ENCODE assay signal across 14 cellular contexts in genomic region chr10:23331567-23332290, GRCh38. TPM values are rescaled to one million over a fixed set of nuclear protein-coding genes. Genes with fewer than 3 reads are reported as not detected.
DNase-seq lines count a peak whose midpoint lies in the region; TF ChIP-seq lines count a peak whose summit lies in the region.
"Had no signal": no experiment of that assay in that cellular context is flagged by ENCODE, and none has a peak within 500 bp of the region (broad histone marks: within the 10 kb centered on the region; RNA-seq: fewer than 3 reads in every experiment).

No MANE protein-coding gene starts in this region.

- no peak overlapping the region for H4K8ac ChIP-seq in trophoblast cell (ENCODE audit: low read depth, low read length)

- no peak for TF ChIP-seq POLR2A in uterus (IDR thresholded peaks at IDR 0.05)

- DNase-seq in activated CD4-positive, alpha-beta T cell treated with anti-CD3 and anti-CD28 coated beads, Interleukin-2, amount 10 ng/mL, durations not matched to agents 24 days and 14 days = peak; percentile 43
- no peak for DNase-seq in activated CD4-positive, alpha-beta T cell treated with anti-CD3 and anti-CD28 coated beads, Interleukin-2, amount 50 U/mL, for 1 hour
- DNase-seq in NOMO-1 treated with dmso at 0.1 percent for 144 hours (lab: John Stamatoyannopoulos, UW; ENCODE audit: unreplicated experiment) (peak; percentile 13), cardiac fibroblast (ENCODE audit: low read depth in 2 of 2) (peak; percentile 89 to 94), trophoblast cell (peak; percentile 22 to 94), posterior cingulate gyrus (no peak), uterus (no peak), cortex of kidney (lab: John Stamatoyannopoulos, UW) (no peak)
- DNase-seq: ACHN; GOT3; NCI-H1436; stimulated activated CD4-positive, alpha-beta T cell treated with anti-CD3 and anti-CD28 coated beads, Interleukin-4, amount 100 ng/mL, for 1 hour; testis had no signal

- H3K27me3 Mint-ChIP-seq in activated CD4-positive, alpha-beta T cell treated with anti-CD3 and anti-CD28 coated beads, Interleukin-2, amount 10 ng/mL, durations not matched to agents 24 days and 14 days = no peaks in the 10 kb centered on the region

- no peaks in the 10 kb centered on the region for H3K79me1 ChIP-seq in trophoblast cell (ENCODE audit: low read length)

- no peak overlapping the region for H3K18ac ChIP-seq in trophoblast cell (ENCODE audit: low read length)

- no peak overlapping the region for H3K9ac ChIP-seq in trophoblast cell (ENCODE audit: low read length)

- H4K91ac ChIP-seq in trophoblast cell (ENCODE audit: low read depth, low read length) = no peak overlapping the region

- H2BK120ac ChIP-seq in trophoblast cell (ENCODE audit: insufficient read depth, low read length, poor library complexity) = no peak overlapping the region

- WGBS in trophoblast cell (ENCODE audit: extremely low coverage, insufficient coverage, insufficient read length) = no CpG with 5 or more reads among the region's 8 CpGs

- no peaks in the 10 kb centered on the region for H3K36me3 ChIP-seq in trophoblast cell (ENCODE audit: control insufficient read depth in 1 of 2, insufficient read depth in 2 of 2, low read length in 2 of 2)
- H3K36me3 ChIP-seq in uterus = no peaks in the 10 kb centered on the region

- no peak overlapping the region for H3K23ac ChIP-seq in trophoblast cell (ENCODE audit: low read length)

- no peak overlapping the region for H2AK5ac ChIP-seq in trophoblast cell (ENCODE audit: low read length)

- H2BK5ac ChIP-seq in trophoblast cell (ENCODE audit: low read depth, low read length, poor library complexity) = no peak overlapping the region

- H3K27ac Mint-ChIP-seq in activated CD4-positive, alpha-beta T cell treated with anti-CD3 and anti-CD28 coated beads, Interleukin-2, amount 10 ng/mL, durations not matched to agents 24 days and 14 days = peak overlapping the region; percentile 10

- no peaks in the 10 kb centered on the region for H3K9me3 Mint-ChIP-seq in activated CD4-positive, alpha-beta T cell treated with anti-CD3 and anti-CD28 coated beads, Interleukin-2, amount 10 ng/mL, durations not matched to agents 24 days and 14 days

- no peak overlapping the region for H2AFZ ChIP-seq in trophoblast cell (ENCODE audit: insufficient read depth, low read length, poor library complexity)

- H3K14ac ChIP-seq in trophoblast cell (ENCODE audit: low read length) = no peak overlapping the region

- H3K4me3 ChIP-seq in cardiac fibroblast (replicated peaks in 1 of 2; ENCODE audit: low read depth in 2 of 2, low read length in 2 of 2) (no peak overlapping the region), trophoblast cell (ENCODE audit: low read depth, low read length) (no peak overlapping the region), uterus (no peak overlapping the region)
- H3K4me3 ChIP-seq: testis had no signal

- intact Hi-C loops in activated CD4-positive, alpha-beta T cell treated with anti-CD3 and anti-CD28 coated beads, Interleukin-2, amount 10 ng/mL, durations not matched to agents 24 days and 14 days (cut with micrococcal nuclease) = loop anchor here (1.0 to 2.0 kb wide), 3 partner anchors 32 to 117 kb away; no protein-coding TSS in a partner anchor
- intact Hi-C loops in posterior cingulate gyrus (cut with DNase I) = no loop called here
- intact Hi-C loops in uterus (cut with DNase I; ENCODE audit: low total_unique reads) = no loop called here

- no peaks in the 10 kb centered on the region for H3K9me3 ChIP-seq in trophoblast cell (ENCODE audit: insufficient read depth, low read depth, low read length)
- H3K9me3 ChIP-seq in uterus = no peaks in the 10 kb centered on the region
- H3K9me3 ChIP-seq: testis had no signal

- no peak overlapping the region for H4K12ac ChIP-seq in trophoblast cell (ENCODE audit: low read depth, low read length)

- H3K27me3 ChIP-seq in trophoblast cell (ENCODE audit: insufficient read depth, low read length) (no peaks in the 10 kb centered on the region), uterus (no peaks in the 10 kb centered on the region)
- H3K27me3 ChIP-seq: testis had no signal

- no peak overlapping the region for H3K4me2 ChIP-seq in trophoblast cell (ENCODE audit: low read length)

- no peak for TF ChIP-seq CTCF in cardiac fibroblast (IDR thresholded peaks at IDR 0.05; ENCODE audit: low read depth, low read length)
- no peak for TF ChIP-seq CTCF in uterus (IDR thresholded peaks at IDR 0.05)

- H2BK12ac ChIP-seq in trophoblast cell (ENCODE audit: low read length) = no peak overlapping the region

- H3K4me3 Mint-ChIP-seq in activated CD4-positive, alpha-beta T cell treated with anti-CD3 and anti-CD28 coated beads, Interleukin-2, amount 10 ng/mL, durations not matched to agents 24 days and 14 days = no peak overlapping the region

- peaks cover 2% of the 10 kb centered on the region for H3K36me3 Mint-ChIP-seq in activated CD4-positive, alpha-beta T cell treated with anti-CD3 and anti-CD28 coated beads, Interleukin-2, amount 10 ng/mL, durations not matched to agents 24 days and 14 days (ENCODE audit: low read depth)

- H3K79me2 ChIP-seq in trophoblast cell (ENCODE audit: control insufficient read depth, insufficient read depth, low read length, poor library complexity) = no peaks in the 10 kb centered on the region

- H3K27ac ChIP-seq in trophoblast cell (ENCODE audit: low read depth, low read length) = no peak overlapping the region
- H3K27ac ChIP-seq in uterus = no peak overlapping the region
- H3K27ac ChIP-seq: testis had no signal

- H3K4me1 ChIP-seq in trophoblast cell (ENCODE audit: control insufficient read depth in 1 of 2, insufficient read depth in 2 of 2, low read length in 2 of 2) = no peaks in the 10 kb centered on the region
- H3K4me1 ChIP-seq in uterus = no peaks in the 10 kb centered on the region
- H3K4me1 ChIP-seq: testis had no signal

- H3K4ac ChIP-seq in trophoblast cell (ENCODE audit: low read depth, low read length) = no peak overlapping the region

- H3K4me1 Mint-ChIP-seq in activated CD4-positive, alpha-beta T cell treated with anti-CD3 and anti-CD28 coated beads, Interleukin-2, amount 10 ng/mL, durations not matched to agents 24 days and 14 days = peaks cover 18% of the 10 kb centered on the region

RNA-seq across cellular contexts. Expression of gene C10orf67, which starts 12.9 kb away (rescaled TPM):
- total RNA-seq in activated CD4-positive, alpha-beta T cell treated with anti-CD3 and anti-CD28 coated beads, Interleukin-2, amount 10 ng/mL, durations not matched to agents 24 days and 14 days = 0.07 and 0.16 TPM in 2 replicates
- not detected in 2 replicates for polyA plus RNA-seq in trophoblast cell (2013)
- under 1 TPM in 1 of 4 donors, not detected in 3; 0.21 TPM for total RNA-seq in uterus
- total RNA-seq: kidney epithelial cell had no signal

Comparison
In these comparisons a context has a peak if more than half of its experiments do, and no peak if none do; other contexts are left out.
1. DNase-seq: peak in activated CD4-positive, alpha-beta T cell treated with anti-CD3 and anti-CD28 coated beads, Interleukin-2, amount 10 ng/mL, durations not matched to agents 24 days and 14 days (single experiment), NOMO-1 treated with dmso at 0.1 percent for 144 hours (single experiment), cardiac fibroblast (2 of 2) and trophoblast cell (2 of 2); none in activated CD4-positive, alpha-beta T cell treated with anti-CD3 and anti-CD28 coated beads, Interleukin-2, amount 50 U/mL, for 1 hour (single experiment), posterior cingulate gyrus (0 of 10), uterus (0 of 2) and cortex of kidney (single experiment).